ENCODE assay signal across 12 cellular contexts in the genomic region with DNA sequence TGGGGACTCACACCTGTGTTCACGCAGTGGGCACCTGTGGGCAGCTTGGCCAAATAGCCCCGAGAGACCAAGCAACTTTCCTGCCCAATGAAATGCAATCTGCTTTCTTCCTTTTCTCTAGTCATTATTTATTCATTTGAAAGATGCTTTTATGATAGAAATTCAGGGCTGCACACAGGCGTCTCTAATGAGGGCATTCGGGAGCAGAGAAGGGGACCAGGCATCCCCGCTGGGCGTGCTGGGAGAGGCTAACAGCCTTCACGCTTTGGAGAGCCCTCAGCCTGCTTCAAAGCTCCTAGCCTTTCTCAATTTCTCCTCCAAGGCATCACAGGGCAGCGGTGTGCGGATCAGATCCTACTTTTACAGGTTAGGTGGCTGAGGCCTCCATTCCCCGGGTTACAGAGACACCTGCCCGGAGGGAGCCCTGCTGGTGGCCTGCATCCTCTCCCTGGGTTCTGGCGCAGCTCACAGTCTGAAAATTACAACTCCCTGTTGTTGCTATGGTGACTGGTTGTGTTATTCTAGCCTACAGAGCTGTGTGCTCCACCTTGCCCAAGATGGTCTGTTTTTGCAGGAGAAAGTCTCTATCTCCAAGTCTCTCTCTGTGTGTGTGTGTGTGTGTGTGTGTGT. TPM values are rescaled to one million over a fixed set of nuclear protein-coding genes. Genes with fewer than 3 reads are reported as not detected.
DNase-seq lines count a peak whose midpoint lies in the region; TF ChIP-seq lines count a peak whose summit lies in the region.
"Had no signal": no experiment of that assay in that cellular context is flagged by ENCODE, and none has a peak within 500 bp of the region (broad histone marks: within the 10 kb centered on the region; RNA-seq: fewer than 3 reads in every experiment).

No MANE protein-coding gene starts in this region.

- H3K27ac ChIP-seq in endodermal cell (ENCODE audit: low read depth, low read length), result peak overlapping the region; percentile 99

- H3K4me1 Mint-ChIP-seq in endodermal cell, result peaks cover 34% of the 10 kb centered on the region
- H3K4me1 Mint-ChIP-seq in type B pancreatic cell (ENCODE audit: unreplicated experiment), result peaks cover 10% of the 10 kb centered on the region

- H3K9me3 Mint-ChIP-seq in endodermal cell, result no peaks in the 10 kb centered on the region
- no peaks in the 10 kb centered on the region for H3K9me3 Mint-ChIP-seq in type B pancreatic cell

- no peaks in the 10 kb centered on the region for H3K36me3 Mint-ChIP-seq in endodermal cell (ENCODE audit: low read depth)
- H3K36me3 Mint-ChIP-seq in type B pancreatic cell, result no peaks in the 10 kb centered on the region

- H3K27me3 Mint-ChIP-seq in endodermal cell (ENCODE audit: insufficient read depth), result peaks cover 46% of the 10 kb centered on the region
- peaks cover 35% of the 10 kb centered on the region for H3K27me3 Mint-ChIP-seq in type B pancreatic cell
- H3K27me3 Mint-ChIP-seq: B cell had no signal

- no peak overlapping the region for H3K4me3 ChIP-seq in endodermal cell (ENCODE audit: low read length)
- H3K4me3 ChIP-seq: smooth muscle cell had no signal

- H3K4me3 Mint-ChIP-seq in endodermal cell, result no peak overlapping the region
- H3K4me3 Mint-ChIP-seq in type B pancreatic cell, result peak overlapping the region; percentile 50
- H3K4me3 Mint-ChIP-seq: B cell had no signal

- no peaks in the 10 kb centered on the region for H3K36me3 ChIP-seq in endodermal cell (ENCODE audit: control insufficient read depth, insufficient read depth, low read length)

- no peaks in the 10 kb centered on the region for H3K9me3 ChIP-seq in endodermal cell (ENCODE audit: control insufficient read depth, low read length)

- H3K4me1 ChIP-seq in endodermal cell (ENCODE audit: control insufficient read depth, insufficient read depth, low read length), result peaks cover 13% of the 10 kb centered on the region

- 80 to 92% methylated on average over 1 to 12 of the region's 12 CpGs for WGBS in endodermal cell (ENCODE audit: insufficient coverage in 1 of 2, insufficient read length in 1 of 2), 2 experiments

- TF ChIP-seq CTCF in endodermal cell (conservative IDR thresholded peaks at IDR 0.05) (no peak), type B pancreatic cell (conservative IDR thresholded peaks at IDR 0.05) (no peak)

- peak; percentile 44 for DNase-seq in activated effector memory CD4-positive, alpha-beta T cell treated with anti-CD3 and anti-CD28 coated beads, Interleukin-2, amount 50 U/mL, for 16 hours
- no peak for DNase-seq in activated effector memory CD4-positive, alpha-beta T cell treated with Interleukin-2 at 50 U/mL for 16 hours
- DNase-seq in NCI-H526 (lab: John Stamatoyannopoulos, UW) (peak; percentile 58 to 60), endodermal cell (peak; percentile 49), type B pancreatic cell (ENCODE audit: extremely low spot score, unreplicated experiment) (peak; percentile 55), NK-92 (lab: John Stamatoyannopoulos, UW; ENCODE audit: unreplicated experiment) (no peak)
- no peak for DNase-seq in activated naive CD4-positive, alpha-beta T cell treated with Interleukin-2 at 50 U/mL for 16 hours
- DNase-seq in activated CD4-positive, alpha-beta T cell treated with anti-CD3 and anti-CD28 coated beads, Interleukin-2, amount 50 U/mL, for 1 hour, result no peak
- DNase-seq: foreskin melanocyte, MV-4-11 had no signal

- H3K27me3 ChIP-seq in endodermal cell (ENCODE audit: control insufficient read depth, insufficient read depth, low read length, poor library complexity, severe bottlenecking), result peaks cover 48% of the 10 kb centered on the region

- H3K27ac Mint-ChIP-seq in endodermal cell (no peak overlapping the region), type B pancreatic cell (peak overlapping the region; percentile 82)
- H3K27ac Mint-ChIP-seq: B cell had no signal

- no peak overlapping the region for H3K9ac ChIP-seq in endodermal cell (ENCODE audit: extremely low read depth, low read length, poor library complexity, severe bottlenecking)

RNA-seq across cellular contexts. Expression of a gene that starts 21.8 kb away (rescaled TPM):
- total RNA-seq in endodermal cell (10 to 100 TPM; 18.7 to 18.9 TPM), type B pancreatic cell (ENCODE audit: low replicate concordance) (38.6 and 58.2 TPM in 2 replicates)
- 58.0 TPM for polyA plus RNA-seq in endodermal cell (2013, experiment 1 of 2)
- 51.5 TPM for polyA plus RNA-seq in endodermal cell (2013, experiment 2 of 2)

Comparison
In these comparisons a context has a peak if more than half of its experiments do, and no peak if none do; other contexts are left out.
1. DNase-seq: peak in activated effector memory CD4-positive, alpha-beta T cell treated with anti-CD3 and anti-CD28 coated beads, Interleukin-2, amount 50 U/mL, for 16 hours (single experiment), NCI-H526 (2 of 2), endodermal cell (single experiment) and type B pancreatic cell (single experiment); none in activated effector memory CD4-positive, alpha-beta T cell treated with Interleukin-2 at 50 U/mL for 16 hours (single experiment), NK-92 (single experiment), activated naive CD4-positive, alpha-beta T cell treated with Interleukin-2 at 50 U/mL for 16 hours (single experiment) and activated CD4-positive, alpha-beta T cell treated with anti-CD3 and anti-CD28 coated beads, Interleukin-2, amount 50 U/mL, for 1 hour (single experiment).